ENCODE assay signal across 30 cellular contexts in the genomic region with DNA sequence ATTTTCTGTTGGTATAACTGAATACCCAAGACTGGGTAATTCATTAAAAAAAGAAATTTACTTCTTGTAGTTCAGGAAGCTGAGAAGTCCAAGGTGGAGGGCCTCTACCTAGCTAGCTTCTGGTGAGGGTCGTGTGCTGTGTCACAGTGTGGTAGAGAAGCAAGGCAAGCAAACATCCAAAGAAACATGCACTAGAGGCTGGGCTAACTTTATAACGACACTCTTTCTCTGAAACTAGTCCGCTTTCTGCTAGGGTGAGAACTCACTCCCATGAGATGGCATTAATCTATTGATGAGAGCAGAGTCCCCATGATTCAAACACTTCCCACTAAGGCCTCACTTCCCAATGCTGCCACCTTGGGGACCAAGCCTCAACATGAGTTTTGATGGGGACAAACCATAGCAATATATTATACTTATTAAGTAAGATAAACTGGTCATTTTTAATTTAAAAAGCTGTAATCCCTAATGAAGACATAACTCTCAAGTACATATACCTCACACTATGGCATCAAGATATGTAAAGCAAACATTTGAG. TPM values are rescaled to one million over a fixed set of nuclear protein-coding genes. Genes with fewer than 3 reads are reported as not detected.
A peak's percentile ranks its signal among the peaks of the same experiment; 100 is the strongest.
DNase-seq lines count a peak whose midpoint lies in the region; ATAC-seq, FAIRE-seq and TF ChIP-seq lines count a peak whose summit lies in the region.
"Had no signal": no experiment of that assay in that cellular context is flagged by ENCODE, and none has a peak within 500 bp of the region (broad histone marks: within the 10 kb centered on the region; RNA-seq: fewer than 3 reads in every experiment).

No MANE protein-coding gene starts in this region.

- peak in 1 of 2 experiments; percentile 34; a peak in 2 of 5 replicates for TF ChIP-seq RAD21 in A549 (conservative IDR thresholded peaks at IDR 0.05 in 1 of 2, IDR thresholded peaks at IDR 0.05 in 1 of 2)

- H3K27me3 Mint-ChIP-seq in CD8-positive, alpha-beta T cell (ENCODE audit: low read depth), result no peaks in the 10 kb centered on the region
- no peaks in the 10 kb centered on the region for H3K27me3 Mint-ChIP-seq in natural killer cell (ENCODE audit: low read depth in 2 of 2)
- H3K27me3 Mint-ChIP-seq: CD4-positive, CD25-positive, alpha-beta regulatory T cell; dendritic cell treated with granulocyte-macrophage colony-stimulating factor and Interleukin-4, amounts not matched to agents 40 ng/mL and 50 ng/mL, for 4 days; memory B cell had no signal

- TF ChIP-seq CTCF in A549 (IDR thresholded peaks at IDR 0.05) (peak; percentile 18; the same call in 2 of the 3 replicates), foreskin fibroblast (IDR thresholded peaks at IDR 0.05; ENCODE audit: low read depth, low read length) (peak; percentile 3), natural killer cell (IDR thresholded peaks at IDR 0.05) (no peak)
- no peak for TF ChIP-seq CTCF in CD8-positive, alpha-beta T cell (IDR thresholded peaks at IDR 0.05)

- in situ Hi-C loops in SK-MEL-5 (cut with HindIII; ENCODE audit: low pct_unique_long_range_greater_than_20kb, low sequenced_read_pairs), result no loop called here

- no peaks in the 10 kb centered on the region for H3K36me3 Mint-ChIP-seq in CD8-positive, alpha-beta T cell
- no peaks in the 10 kb centered on the region for H3K36me3 Mint-ChIP-seq in natural killer cell
- H3K36me3 Mint-ChIP-seq: activated naive CD8-positive, alpha-beta T cell; CD4-positive, CD25-positive, alpha-beta regulatory T cell; memory B cell had no signal

- H3K4me3 ChIP-seq in A549 (no peak overlapping the region), foreskin fibroblast (ENCODE audit: low read depth in 1 of 2, low read length in 2 of 2) (no peak overlapping the region)
- no peak overlapping the region for H3K4me3 ChIP-seq in CD8-positive, alpha-beta T cell (ENCODE audit: low read depth, low read length)
- H3K4me3 ChIP-seq: heart left ventricle, psoas muscle, stomach, tibial artery had no signal

- H3K4me1 Mint-ChIP-seq in CD8-positive, alpha-beta T cell (ENCODE audit: low read depth), result no peaks in the 10 kb centered on the region
- H3K4me1 Mint-ChIP-seq in natural killer cell, result no peaks in the 10 kb centered on the region
- H3K4me1 Mint-ChIP-seq: CD4-positive, CD25-positive, alpha-beta regulatory T cell; memory B cell had no signal

- WGBS in A549 (ENCODE audit: missing lambda C conversion rate), result 79% methylated on average over 3 of the region's 3 CpGs

- no peaks in the 10 kb centered on the region for H3K27me3 ChIP-seq in CD8-positive, alpha-beta T cell (ENCODE audit: insufficient read depth, low read length)
- H3K27me3 ChIP-seq: heart left ventricle, stomach, tibial artery had no signal

- POLR2A ChIA-PET in A549 (lab: Yijun Ruan, JAX), result no interaction called here
- POLR2A ChIA-PET in CD8-positive, alpha-beta T cell (lab: Charles Lee), result no interaction called here

- no peak overlapping the region for H3K27ac Mint-ChIP-seq in CD8-positive, alpha-beta T cell
- no peak overlapping the region for H3K27ac Mint-ChIP-seq in natural killer cell
- H3K27ac Mint-ChIP-seq: activated naive CD8-positive, alpha-beta T cell; activated T-helper 2 cell treated with anti-CD3 and anti-CD28 coated beads, Interferon-gamma antibody, Interleukin-2, Interleukin-4, amounts not matched to agents 10 μg/mL and 5 μg/mL and 100 μg/mL, durations not matched to agents 14 hours and 24 hours and 36 hours; CD4-positive, CD25-positive, alpha-beta regulatory T cell; dendritic cell treated with granulocyte-macrophage colony-stimulating factor and Interleukin-4, amounts not matched to agents 40 ng/mL and 50 ng/mL, for 4 days; memory B cell; T-helper 2 cell treated with Interferon-gamma antibody and Interleukin-4, amounts not matched to agents 5 μg/mL and 100 μg/mL, for 36 hours had no signal

- ATAC-seq in A549 (no peak), GM21786 (IDR thresholded peaks at IDR 0.05; ENCODE audit: unreplicated experiment) (no peak), natural killer cell (no peak)
- no peak for ATAC-seq in CD8-positive, alpha-beta T cell
- ATAC-seq: heart left ventricle, psoas muscle had no signal

- H3K36me3 ChIP-seq in CD8-positive, alpha-beta T cell (ENCODE audit: insufficient read depth, low read length), result no peaks in the 10 kb centered on the region
- H3K36me3 ChIP-seq: heart left ventricle, stomach, tibial artery had no signal

- DNase-seq in A549 (ENCODE audit: low read depth in 1 of 2, low spot score in 1 of 2) (peak in 1 of 2 experiments; percentile 6), ELR (ENCODE audit: low read depth) (peak; percentile 4), SK-MEL-5 (ENCODE audit: low read depth, low spot score) (peak; percentile 13), foreskin fibroblast (no peak), natural killer cell (no peak), NCI-H226 (no peak)
- DNase-seq in CD8-positive, alpha-beta T cell, result no peak
- DNase-seq: activated CD4-positive, alpha-beta T cell treated with anti-CD3 and anti-CD28 coated beads, Interleukin-2, amount 50 U/mL, for 48 hours; aorta; CD4-positive, CD25-positive, alpha-beta regulatory T cell; DMS153; GF-D8; H7; heart left ventricle; Karpas-422; NCI-H1105; NCI-H2107; NCI-H510A treated with DMSO at 0.1 percent for 48 hours; psoas muscle; stimulated activated CD8-positive, alpha-beta memory T cell treated with anti-CD3 and anti-CD28 coated beads, Interleukin-4, amount 100 ng/mL, for 48 hours; stomach; tibial artery had no signal

- CTCF ChIA-PET in A549 (lab: Yijun Ruan, JAX), result interaction anchor here (1.0 kb wide), 1 partner anchor 272 kb away, joined by 3 read pairs; no protein-coding TSS in a partner anchor
- CTCF ChIA-PET in CD8-positive, alpha-beta T cell (lab: Charles Lee), result no interaction called here

- intact Hi-C loops in CD8-positive, alpha-beta T cell (cut with DNase I, micrococcal nuclease), result no loop called here
- intact Hi-C loops in natural killer cell (cut with micrococcal nuclease), result no loop called here

- no peak for TF ChIP-seq POLR2A in A549 (IDR thresholded peaks at IDR 0.05; ENCODE audit: low read length)

- H3K4me2 ChIP-seq in A549, result no peak overlapping the region

- H3K9me3 Mint-ChIP-seq in CD8-positive, alpha-beta T cell, result no peaks in the 10 kb centered on the region
- H3K9me3 Mint-ChIP-seq in natural killer cell, result peaks cover 0 to 11% of the 10 kb centered on the region in 2 donors
- H3K9me3 Mint-ChIP-seq: activated T-helper 2 cell treated with anti-CD3 and anti-CD28 coated beads, Interferon-gamma antibody, Interleukin-2, Interleukin-4, amounts not matched to agents 10 μg/mL and 5 μg/mL and 100 μg/mL, durations not matched to agents 14 hours and 24 hours and 36 hours; dendritic cell treated with granulocyte-macrophage colony-stimulating factor and Interleukin-4, amounts not matched to agents 40 ng/mL and 50 ng/mL, for 4 days; memory B cell; T-helper 2 cell treated with Interferon-gamma antibody and Interleukin-4, amounts not matched to agents 5 μg/mL and 100 μg/mL, for 36 hours had no signal

- no peak overlapping the region for H3K27ac ChIP-seq in A549
- H3K27ac ChIP-seq in CD8-positive, alpha-beta T cell (ENCODE audit: low read depth, low read length), result no peak overlapping the region
- H3K27ac ChIP-seq: heart left ventricle, psoas muscle, RWPE1, stomach, tibial artery had no signal

- no peak overlapping the region for H3K4me3 Mint-ChIP-seq in CD8-positive, alpha-beta T cell
- H3K4me3 Mint-ChIP-seq in natural killer cell, result no peak overlapping the region
- H3K4me3 Mint-ChIP-seq: activated naive CD8-positive, alpha-beta T cell; CD4-positive, CD25-positive, alpha-beta regulatory T cell; dendritic cell treated with granulocyte-macrophage colony-stimulating factor and Interleukin-4, amounts not matched to agents 40 ng/mL and 50 ng/mL, for 4 days; memory B cell; T-helper 2 cell treated with Interferon-gamma antibody and Interleukin-4, amounts not matched to agents 5 μg/mL and 100 μg/mL, for 36 hours had no signal

- TF ChIP-seq EP300 in A549 (IDR thresholded peaks at IDR 0.05), result no peak

- FAIRE-seq in A549 (lab: Jason Lieb, UNC), result no peak

- H3K9me3 ChIP-seq in A549, result no peaks in the 10 kb centered on the region
- no peaks in the 10 kb centered on the region for H3K9me3 ChIP-seq in CD8-positive, alpha-beta T cell (ENCODE audit: low read length)
- H3K9me3 ChIP-seq: heart left ventricle, psoas muscle, stomach, tibial artery had no signal

- no peaks in the 10 kb centered on the region for H3K4me1 ChIP-seq in A549
- no peaks in the 10 kb centered on the region for H3K4me1 ChIP-seq in CD8-positive, alpha-beta T cell (ENCODE audit: insufficient read depth, low read length)
- H3K4me1 ChIP-seq: heart left ventricle, psoas muscle, stomach, tibial artery had no signal

TF ChIP-seq in A549, 52 proteins besides CTCF, POLR2A, EP300 and RAD21 (continues in another document):
- TF ChIP-seq PBX3 (IDR thresholded peaks at IDR 0.05) (no peak), NFE2L2 (conservative IDR thresholded peaks at IDR 0.05; ENCODE audit: low read length) (no peak), ESRRA (IDR thresholded peaks at IDR 0.05; ENCODE audit: borderline replicate concordance, low read length) (no peak), MAX (IDR thresholded peaks at IDR 0.05) (no peak), PHF8 (IDR thresholded peaks at IDR 0.05; ENCODE audit: borderline replicate concordance, low read depth) (no peak)

RNA-seq across cellular contexts. Expression of gene PHYHIPL, which starts 50.8 kb away (rescaled TPM):
- polyA plus RNA-seq in A549 (2011; rRNA removed) (0.82 and 0.97 TPM in 2 replicates), A549 (2017; fragmentation: RNase III; extraction: RNeasy Plus Mini Kit Qiagen cat#74134 plus additional on column Dnase treatment) (0.30 to 0.88 TPM (median 0.35 TPM) in 3 replicates)
- polyA plus RNA-seq in A549 (2012; cell fraction: cytosol; rRNA removed), result 0.08 and 0.14 TPM in 2 replicates
- 0.07 and 0.13 TPM in 2 replicates for polyA plus RNA-seq in A549 (2012; cell fraction: nucleus; rRNA removed)
- 0.19 and 0.29 TPM in 2 replicates for polyA minus RNA-seq in A549 (2011; rRNA and poly(A)+ RNA removed)
- total RNA-seq in SK-MEL-5 (2014; rRNA removed; shearing (Covaris generic)), result 3.2 and 4.3 TPM in 2 replicates
- polyA plus RNA-seq in SK-MEL-5 (2015; cell fraction: cytosol; rRNA removed), result 0.25 and 0.54 TPM in 2 replicates
- 0.14 TPM in 1 of 2 replicates, not detected in the other for polyA plus RNA-seq in SK-MEL-5 (2015; cell fraction: nucleus; rRNA removed)
- not detected for total RNA-seq in CD8-positive, alpha-beta T cell
- total RNA-seq in natural killer cell, result not detected
- total RNA-seq: activated T-helper 2 cell treated with anti-CD3 and anti-CD28 coated beads, Interferon-gamma antibody, Interleukin-2, Interleukin-4, amounts not matched to agents 10 μg/mL and 5 μg/mL and 100 μg/mL, durations not matched to agents 14 hours and 24 hours and 36 hours; CD4-positive, CD25-positive, alpha-beta regulatory T cell; H7; heart left ventricle; myocyte had no signal
- polyA plus RNA-seq: CD4-positive, CD25-positive, alpha-beta regulatory T cell had no signal

Comparison
In these comparisons a context has a peak if more than half of its experiments do, and no peak if none do; other contexts are left out.
1. DNase-seq: peak in ELR (single experiment) and SK-MEL-5 (single experiment); none in foreskin fibroblast (0 of 2), CD8-positive, alpha-beta T cell (0 of 7), natural killer cell (single experiment) and NCI-H226 (single experiment).
2. CTCF ChIP-seq: peak in A549 (single experiment) and foreskin fibroblast (single experiment); none in CD8-positive, alpha-beta T cell (single experiment) and natural killer cell (single experiment).